ENCODE assay signal across 15 cellular contexts in the genomic region with DNA sequence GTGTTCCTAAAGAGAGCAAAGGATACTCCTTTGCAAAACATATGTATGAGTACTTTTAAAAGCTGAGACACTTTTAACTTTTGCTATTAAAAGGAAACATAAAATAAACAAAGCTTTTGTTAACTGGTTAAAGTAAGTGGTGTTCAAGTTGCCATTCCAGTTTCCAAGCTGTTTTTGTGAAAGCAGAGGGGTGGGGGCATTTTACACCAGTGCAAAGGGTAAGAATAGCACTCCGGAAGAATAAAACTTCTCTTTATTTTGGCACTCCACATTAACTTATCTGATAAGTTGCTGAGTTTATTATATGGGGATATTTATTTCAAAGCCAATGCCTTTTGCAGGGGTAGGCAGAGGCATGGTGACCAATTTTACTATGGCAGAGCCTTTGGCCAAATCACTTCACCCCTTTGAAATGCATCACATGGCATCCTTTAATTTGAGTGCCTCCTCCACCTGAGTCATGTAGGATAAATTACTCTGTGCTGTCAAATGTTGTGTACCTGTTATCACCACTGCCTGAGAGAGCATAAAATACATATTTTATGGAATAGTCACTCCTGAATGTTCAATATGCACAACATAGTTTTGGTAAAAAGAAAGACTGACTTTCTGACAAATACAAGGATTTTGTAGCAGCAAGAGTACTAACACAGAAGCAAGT.
DNase-seq lines count a peak whose midpoint lies in the region; ATAC-seq, FAIRE-seq and TF ChIP-seq lines count a peak whose summit lies in the region.
"Had no signal": no experiment of that assay in that cellular context is flagged by ENCODE, and none has a peak within 500 bp of the region (broad histone marks: within the 10 kb centered on the region; RNA-seq: fewer than 3 reads in every experiment).

No MANE protein-coding gene starts in this region.

- H3K36me3 Mint-ChIP-seq in astrocyte (ENCODE audit: low read depth, unreplicated experiment) = no peaks in the 10 kb centered on the region

- no peaks in the 10 kb centered on the region for H3K9me3 Mint-ChIP-seq in astrocyte (ENCODE audit: unreplicated experiment)
- H3K9me3 Mint-ChIP-seq: nephron had no signal

- H3K27ac ChIP-seq in ACC112 (ENCODE audit: low read depth, low read length) = peak overlapping the region; percentile 84
- H3K27ac ChIP-seq in astrocyte (ENCODE audit: low read depth, low read length) = no peak overlapping the region
- H3K27ac ChIP-seq: right atrium auricular region, testis had no signal

- TF ChIP-seq CTCF in astrocyte (IDR thresholded peaks at IDR 0.05; ENCODE audit: insufficient read depth, low read depth, low read length) = no peak
- no peak for TF ChIP-seq CTCF in mucosa of descending colon (IDR thresholded peaks at IDR 0.05)
- TF ChIP-seq CTCF in BE2C (IDR thresholded peaks at IDR 0.05; ENCODE audit: low read depth, low read length) = no peak

- H3K27me3 ChIP-seq in ACC112 (ENCODE audit: insufficient read depth, low read length) (no peaks in the 10 kb centered on the region), astrocyte (ENCODE audit: insufficient read depth, low read length) (no peaks in the 10 kb centered on the region), BE2C (no peaks in the 10 kb centered on the region; the same call in 1 of the 2 replicates)
- H3K27me3 ChIP-seq: right atrium auricular region, testis had no signal

- ATAC-seq in mucosa of descending colon = peak; percentile 65
- ATAC-seq in HG02610 (IDR thresholded peaks at IDR 0.05; ENCODE audit: unreplicated experiment) = no peak

- intact Hi-C loops in mucosa of descending colon (cut with DNase I, micrococcal nuclease) = loop anchor here in 1 of 2 donors (10.0 kb wide), 1 partner anchor 55 kb away; no protein-coding TSS in a partner anchor

- peak overlapping the region; percentile 13 for H3K27ac Mint-ChIP-seq in astrocyte (ENCODE audit: unreplicated experiment)
- H3K27ac Mint-ChIP-seq: nephron had no signal

- no peak overlapping the region for H3K4me3 Mint-ChIP-seq in astrocyte (ENCODE audit: unreplicated experiment)
- H3K4me3 Mint-ChIP-seq: nephron had no signal

- H3K4me3 ChIP-seq in ACC112 (ENCODE audit: low read depth, low read length) = no peak overlapping the region
- H3K4me3 ChIP-seq in astrocyte (ENCODE audit: insufficient read depth, low read depth, low read length) = no peak overlapping the region
- H3K4me3 ChIP-seq in mucosa of descending colon = no peak overlapping the region
- H3K4me3 ChIP-seq in BE2C (ENCODE audit: low read depth, low read length) = no peak overlapping the region
- H3K4me3 ChIP-seq: right atrium auricular region, testis had no signal

- H3K36me3 ChIP-seq in ACC112 (ENCODE audit: insufficient read depth, low read length) (no peaks in the 10 kb centered on the region), astrocyte (ENCODE audit: insufficient read depth, low read length) (no peaks in the 10 kb centered on the region), mucosa of descending colon (ENCODE audit: low read depth) (no peaks in the 10 kb centered on the region), BE2C (no peaks in the 10 kb centered on the region)
- H3K36me3 ChIP-seq: right atrium auricular region had no signal

- peaks cover 36% of the 10 kb centered on the region for H3K4me1 Mint-ChIP-seq in astrocyte (ENCODE audit: low read depth, unreplicated experiment)

- H4K20me1 ChIP-seq in astrocyte (ENCODE audit: insufficient read depth, low read length) = no peaks in the 10 kb centered on the region

- no peaks in the 10 kb centered on the region for H3K27me3 Mint-ChIP-seq in astrocyte (ENCODE audit: low read depth, unreplicated experiment)

- peaks cover 13% of the 10 kb centered on the region for H3K79me2 ChIP-seq in ACC112 (ENCODE audit: control insufficient read depth, insufficient read depth, low read length, unreplicated experiment)
- H3K79me2 ChIP-seq in astrocyte (ENCODE audit: insufficient read depth, low read length) = peaks cover 9% of the 10 kb centered on the region

- FAIRE-seq in astrocyte (lab: Jason Lieb, UNC) = no peak

- H3K4me1 ChIP-seq in ACC112 (ENCODE audit: control insufficient read depth, insufficient read depth, low read length, unreplicated experiment) (peaks cover 37% of the 10 kb centered on the region), astrocyte (ENCODE audit: insufficient read depth, low read length) (peaks cover 17% of the 10 kb centered on the region), mucosa of descending colon (ENCODE audit: low read depth) (peaks cover 30% of the 10 kb centered on the region), BE2C (no peaks in the 10 kb centered on the region)
- H3K4me1 ChIP-seq: testis had no signal

- H3K9ac ChIP-seq in astrocyte (ENCODE audit: low read length) = no peak overlapping the region

- no peaks in the 10 kb centered on the region for H3K9me3 ChIP-seq in astrocyte (ENCODE audit: insufficient read depth, low read depth, low read length)
- no peaks in the 10 kb centered on the region for H3K9me3 ChIP-seq in mucosa of descending colon
- H3K9me3 ChIP-seq in BE2C = no peaks in the 10 kb centered on the region
- H3K9me3 ChIP-seq: right atrium auricular region, testis had no signal

- no peak overlapping the region for H3K4me2 ChIP-seq in astrocyte (ENCODE audit: low read length)

- no peak overlapping the region for H2AFZ ChIP-seq in ACC112 (ENCODE audit: low read length, unreplicated experiment)
- no peak overlapping the region for H2AFZ ChIP-seq in astrocyte (ENCODE audit: low read depth, low read length)

- DNase-seq in HT1080 (ENCODE audit: low read depth) (peak; percentile 27), astrocyte (ENCODE audit: low read depth) (no peak), mucosa of descending colon (peak in 1 of 3 donors; percentile 34), C1 segment of cervical spinal cord (lab: John Stamatoyannopoulos, UW) (no peak), BE2C (no peak), cerebellum (ENCODE audit: low spot score) (no peak)
- DNase-seq: DMS153, GOT3, NCI-H1048, SIG-M5, testis had no signal
